Comparison of ENCODE assay signal across 13 cellular contexts in the genomic region with DNA sequence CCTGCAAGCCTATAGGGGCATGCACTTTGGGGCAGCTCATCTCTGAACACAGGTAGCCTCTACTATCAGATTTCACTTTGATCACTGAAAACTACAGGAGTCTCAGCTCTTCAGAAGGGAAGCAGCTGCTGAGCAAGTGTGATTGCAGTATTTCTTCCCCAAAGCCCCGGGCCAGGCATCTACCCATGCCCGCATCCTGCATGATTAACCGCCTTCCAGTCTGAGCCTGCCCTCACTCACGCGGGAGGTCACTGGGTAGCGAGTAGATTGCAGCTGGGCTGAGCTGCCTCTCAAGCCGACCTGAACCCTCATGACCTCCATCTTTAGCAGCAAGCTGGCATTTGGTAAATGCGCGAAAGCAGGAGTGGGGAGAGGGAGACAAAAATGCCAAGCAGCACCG.
DNase-seq lines count a peak whose midpoint lies in the region; ATAC-seq and TF ChIP-seq lines count a peak whose summit lies in the region.
"Had no signal": no experiment of that assay in that cellular context is flagged by ENCODE, and none has a peak within 500 bp of the region (broad histone marks: within the 10 kb centered on the region; RNA-seq: fewer than 3 reads in every experiment).

No MANE protein-coding gene starts in this region.

- H3K4me3 Mint-ChIP-seq in activated naive CD8-positive, alpha-beta T cell treated with anti-CD3 and anti-CD28 coated beads for 36 hours = no peak overlapping the region
- no peak overlapping the region for H3K4me3 Mint-ChIP-seq in naive thymus-derived CD8-positive, alpha-beta T cell
- H3K4me3 Mint-ChIP-seq: CD8-positive, alpha-beta T cell had no signal

- peak overlapping the region; percentile 31 to 55 (median 36); a peak in 20 of 22 replicates for H3K4me2 ChIP-seq in BLaER1 treated with 17β-estradiol and CSF1 and Interleukin-3, amounts not matched to agents 10 nM and 100 nM
- H3K4me2 ChIP-seq in mammary epithelial cell (ENCODE audit: insufficient read depth, low read depth, low read length) (peak overlapping the region; percentile 63), neuronal stem cell (ENCODE audit: insufficient read depth, low read length, poor library complexity, severe bottlenecking) (no peak overlapping the region)

- no peaks in the 10 kb centered on the region for H3K9me3 ChIP-seq in BLaER1 treated with 17β-estradiol and CSF1 and Interleukin-3, amounts not matched to agents 10 nM and 100 nM (replicated peaks in 1 of 11)
- H3K9me3 ChIP-seq in mammary epithelial cell (replicated peaks; ENCODE audit: insufficient read depth, low read length) (no peaks in the 10 kb centered on the region), neuronal stem cell (replicated peaks in 1 of 2; ENCODE audit: control insufficient read depth in 2 of 2, insufficient read depth in 1 of 2, low read depth in 1 of 2, low read length in 2 of 2) (no peaks in the 10 kb centered on the region), esophagus muscularis mucosa (no peaks in the 10 kb centered on the region)

- H2BK12ac ChIP-seq in neuronal stem cell (ENCODE audit: low read length) = peak overlapping the region; percentile 18

- no peak overlapping the region for H3K14ac ChIP-seq in neuronal stem cell (ENCODE audit: low read length)

- CTCF ChIA-PET in mammary epithelial cell (lab: Charles Lee; ENCODE audit: low non-redundant PET) = interaction anchor here (0.6 kb wide), 1 partner anchor 51 kb away, joined by 5 read pairs; no protein-coding TSS in a partner anchor

- DNase-seq in Jurkat, Clone E6-1 (ENCODE audit: low read depth, low spot score) = peak; percentile 85
- DNase-seq in mammary epithelial cell (peak; percentile 89), neuronal stem cell (ENCODE audit: low spot score) (no peak), esophagus muscularis mucosa (ENCODE audit: extremely low spot score) (no peak)
- DNase-seq in activated naive CD8-positive, alpha-beta T cell treated with anti-CD3 and anti-CD28 coated beads for 36 hours = no peak
- DNase-seq in naive thymus-derived CD8-positive, alpha-beta T cell = no peak
- DNase-seq: aorta; CD8-positive, alpha-beta T cell; NCI-H2081 treated with DMSO at 0.1 percent for 48 hours; RPMI8226; stimulated activated CD4-positive, alpha-beta T cell treated with anti-CD3 and anti-CD28 coated beads, Interleukin-15, amount 100 ng/mL, for 24 hours had no signal

- H3K36me3 ChIP-seq in BLaER1 treated with 17β-estradiol and CSF1 and Interleukin-3, amounts not matched to agents 10 nM and 100 nM = no peaks in the 10 kb centered on the region
- H3K36me3 ChIP-seq in mammary epithelial cell (ENCODE audit: insufficient read depth, low read length) (no peaks in the 10 kb centered on the region), neuronal stem cell (replicated peaks in 1 of 2; ENCODE audit: control insufficient read depth in 2 of 2, insufficient read depth in 2 of 2, low read length in 2 of 2) (no peaks in the 10 kb centered on the region), esophagus muscularis mucosa (no peaks in the 10 kb centered on the region)

- 6% methylated on average over 10 of the region's 10 CpGs for whole genome bisulfite sequencing in mammary epithelial cell (ENCODE audit: low coverage, missing lambda C conversion rate)
- no CpG with 5 or more reads among the region's 10 CpGs for WGBS in neuronal stem cell (ENCODE audit: extremely low coverage in 2 of 2, insufficient read length in 2 of 2, insufficient replicate concordance in 1 of 2), 2 donors
- 49% methylated on average over 10 of the region's 10 CpGs for WGBS in esophagus muscularis mucosa

- H3K4me3 ChIP-seq in BLaER1 treated with 17β-estradiol and CSF1 and Interleukin-3, amounts not matched to agents 10 nM and 100 nM = no peak overlapping the region
- no peak overlapping the region for H3K4me3 ChIP-seq in Jurkat, Clone E6-1 (ENCODE audit: low read length)
- H3K4me3 ChIP-seq in mammary epithelial cell (replicated peaks in 1 of 3; ENCODE audit: insufficient read depth in 1 of 3, low read depth in 2 of 3, low read length in 3 of 3) (no peak overlapping the region), neuronal stem cell (ENCODE audit: low read length in 2 of 2) (no peak overlapping the region), esophagus muscularis mucosa (no peak overlapping the region)

- BruUV-seq in mammary epithelial cell (replicated peaks; lab: Mats Ljungman, UMichigan) = no TSS peak

- no peak for TF ChIP-seq POLR2A in esophagus muscularis mucosa (IDR thresholded peaks at IDR 0.05; ENCODE audit: low read depth)

- POLR2A ChIA-PET in naive thymus-derived CD8-positive, alpha-beta T cell (lab: Charles Lee) = no interaction called here

- H3K9ac ChIP-seq in BLaER1 treated with 17β-estradiol and CSF1 and Interleukin-3, amounts not matched to agents 10 nM and 100 nM = no peak overlapping the region
- peak overlapping the region; percentile 51 for H3K9ac ChIP-seq in mammary epithelial cell (ENCODE audit: insufficient read depth, low read length)
- H3K9ac ChIP-seq in neuronal stem cell (ENCODE audit: low read depth, low read length, poor library complexity) = no peak overlapping the region

- no peaks in the 10 kb centered on the region for H3K27me3 ChIP-seq in BLaER1 treated with 17β-estradiol and CSF1 and Interleukin-3, amounts not matched to agents 10 nM and 100 nM
- H3K27me3 ChIP-seq in mammary epithelial cell (ENCODE audit: insufficient read depth, low read length) (no peaks in the 10 kb centered on the region), neuronal stem cell (ENCODE audit: control insufficient read depth in 3 of 3, insufficient read depth in 3 of 3, low read depth in 1 of 3, low read length in 3 of 3) (peaks cover 0 to 16% (median 0%) of the 10 kb centered on the region in 3 experiments), esophagus muscularis mucosa (peaks cover 0 to 9% (median 0%) of the 10 kb centered on the region in 4 donors)

- no peak for ATAC-seq in HG02610 (IDR thresholded peaks at IDR 0.05; ENCODE audit: unreplicated experiment)
- no peak for ATAC-seq in naive thymus-derived CD8-positive, alpha-beta T cell
- ATAC-seq: CD8-positive, alpha-beta T cell had no signal

- intact Hi-C loops in mammary epithelial cell (cut with micrococcal nuclease) = loop anchor here (2.0 kb wide), 2 partner anchors 50 to 106 kb away; no protein-coding TSS in a partner anchor
- intact Hi-C loops in esophagus muscularis mucosa (cut with DNase I) = no loop called here

- peaks cover 9% of the 10 kb centered on the region for H3K4me1 Mint-ChIP-seq in activated naive CD8-positive, alpha-beta T cell treated with anti-CD3 and anti-CD28 coated beads for 36 hours
- H3K4me1 Mint-ChIP-seq in naive thymus-derived CD8-positive, alpha-beta T cell = peaks cover 11 to 23% (median 12%) of the 10 kb centered on the region in 4 donors

- H3K79me2 ChIP-seq in mammary epithelial cell (ENCODE audit: insufficient read depth, low read length) = no peaks in the 10 kb centered on the region

- H4K91ac ChIP-seq in neuronal stem cell (ENCODE audit: low read depth, low read length, poor library complexity) = no peak overlapping the region

- H3K27ac ChIP-seq in BLaER1 treated with 17β-estradiol and CSF1 and Interleukin-3, amounts not matched to agents 10 nM and 100 nM = no peak overlapping the region
- H3K27ac ChIP-seq in mammary epithelial cell (ENCODE audit: insufficient read depth, low read depth, low read length) = peak overlapping the region; percentile 85
- H3K27ac ChIP-seq in neuronal stem cell (replicated peaks; ENCODE audit: low read length) = no peak overlapping the region
- peak overlapping the region in 2 of 4 donors; percentile 44 to 52 for H3K27ac ChIP-seq in esophagus muscularis mucosa (replicated peaks in 1 of 4)

- no peak overlapping the region for H2BK15ac ChIP-seq in neuronal stem cell (ENCODE audit: low read length)

- peak overlapping the region; percentile 8 for H3K23ac ChIP-seq in neuronal stem cell (ENCODE audit: low read depth, low read length, poor library complexity)

- no peaks in the 10 kb centered on the region for H3K79me1 ChIP-seq in neuronal stem cell (ENCODE audit: low read depth, low read length)

- TF ChIP-seq CTCF in mammary epithelial cell (conservative IDR thresholded peaks at IDR 0.05 in 1 of 2, IDR thresholded peaks at IDR 0.05 in 1 of 2; ENCODE audit: extremely low read depth in 1 of 2, insufficient read depth in 1 of 2, low read depth in 1 of 2, low read length in 2 of 2) = no peak
- TF ChIP-seq CTCF in esophagus muscularis mucosa (IDR thresholded peaks at IDR 0.05) = no peak

- dilution Hi-C loops in mammary epithelial cell (cut with HindIII; ENCODE audit: low sequenced_read_pairs) = loop anchor here (5.0 kb wide), 1 partner anchor 38 kb away; no protein-coding TSS in a partner anchor

- peaks cover 8 to 14% (median 11%) of the 10 kb centered on the region in 10 experiments; a peak in 16 of 20 replicates for H3K4me1 ChIP-seq in BLaER1 treated with 17β-estradiol and CSF1 and Interleukin-3, amounts not matched to agents 10 nM and 100 nM
- peaks cover 36% of the 10 kb centered on the region for H3K4me1 ChIP-seq in mammary epithelial cell (ENCODE audit: insufficient read depth, low read length)
- peaks cover 13 to 18% of the 10 kb centered on the region in 2 donors for H3K4me1 ChIP-seq in neuronal stem cell (ENCODE audit: control insufficient read depth in 2 of 2, insufficient read depth in 1 of 2, low read depth in 1 of 2, low read length in 2 of 2)
- H3K4me1 ChIP-seq in esophagus muscularis mucosa = peaks cover 0 to 19% (median 5%) of the 10 kb centered on the region in 4 donors

- H3K9me3 Mint-ChIP-seq in activated naive CD8-positive, alpha-beta T cell treated with anti-CD3 and anti-CD28 coated beads for 36 hours = no peaks in the 10 kb centered on the region
- H3K9me3 Mint-ChIP-seq in naive thymus-derived CD8-positive, alpha-beta T cell = no peaks in the 10 kb centered on the region
- H3K9me3 Mint-ChIP-seq: CD8-positive, alpha-beta T cell had no signal

- no peak overlapping the region for H2AK5ac ChIP-seq in neuronal stem cell (ENCODE audit: low read depth, low read length)

- peaks cover 4% of the 10 kb centered on the region for H3K27me3 Mint-ChIP-seq in activated naive CD8-positive, alpha-beta T cell treated with anti-CD3 and anti-CD28 coated beads for 36 hours
- peaks cover 0 to 16% (median 6%) of the 10 kb centered on the region in 5 donors for H3K27me3 Mint-ChIP-seq in naive thymus-derived CD8-positive, alpha-beta T cell

- H3K18ac ChIP-seq in neuronal stem cell (ENCODE audit: low read length) = peak overlapping the region; percentile 74

- no peak overlapping the region for H3K27ac Mint-ChIP-seq in activated naive CD8-positive, alpha-beta T cell treated with anti-CD3 and anti-CD28 coated beads for 36 hours
- peak overlapping the region in 2 of 10 donors; percentile 10 to 54 for H3K27ac Mint-ChIP-seq in naive thymus-derived CD8-positive, alpha-beta T cell
- H3K27ac Mint-ChIP-seq: CD8-positive, alpha-beta T cell had no signal

- peak overlapping the region; percentile 24 for H2BK120ac ChIP-seq in neuronal stem cell (ENCODE audit: low read depth, low read length)

- in situ Hi-C loops in mammary epithelial cell (cut with MboI; ENCODE audit: low sequenced_read_pairs in 2 of 2) = no loop called here

- no peaks in the 10 kb centered on the region for H3K36me3 Mint-ChIP-seq in activated naive CD8-positive, alpha-beta T cell treated with anti-CD3 and anti-CD28 coated beads for 36 hours
- H3K36me3 Mint-ChIP-seq in naive thymus-derived CD8-positive, alpha-beta T cell = no peaks in the 10 kb centered on the region
- H3K36me3 Mint-ChIP-seq: CD8-positive, alpha-beta T cell had no signal

- no peak for TF ChIP-seq EP300 in esophagus muscularis mucosa (IDR thresholded peaks at IDR 0.05)

- no peak overlapping the region for H4K8ac ChIP-seq in neuronal stem cell (ENCODE audit: low read depth, low read length)

- peak overlapping the region; percentile 56 for H2AFZ ChIP-seq in mammary epithelial cell (ENCODE audit: low read depth, low read length)
- H2AFZ ChIP-seq in neuronal stem cell (ENCODE audit: low read length) = no peak overlapping the region

- no peaks in the 10 kb centered on the region for H4K20me1 ChIP-seq in BLaER1 treated with 17β-estradiol and CSF1 and Interleukin-3, amounts not matched to agents 10 nM and 100 nM
- H4K20me1 ChIP-seq in mammary epithelial cell (ENCODE audit: insufficient read depth, low read length) = no peaks in the 10 kb centered on the region

- no peak overlapping the region for H3K4ac ChIP-seq in neuronal stem cell (ENCODE audit: low read length)

- H2BK5ac ChIP-seq in neuronal stem cell (ENCODE audit: low read length) = no peak overlapping the region

Comparison
In these comparisons a context has a peak if more than half of its experiments do, and no peak if none do; other contexts are left out.
1. DNase-seq: peak in Jurkat, Clone E6-1 (single experiment) and mammary epithelial cell (single experiment); none in neuronal stem cell (single experiment), activated naive CD8-positive, alpha-beta T cell treated with anti-CD3 and anti-CD28 coated beads for 36 hours (single experiment), esophagus muscularis mucosa (single experiment) and naive thymus-derived CD8-positive, alpha-beta T cell (0 of 10).